In genomic region chr1:63305043-63305442, GRCh38 we compare ENCODE assay signal across 15 cellular contexts. TPM values are rescaled to one million over a fixed set of nuclear protein-coding genes. Genes with fewer than 3 reads are reported as not detected.
DNase-seq lines count a peak whose midpoint lies in the region; ATAC-seq and TF ChIP-seq lines count a peak whose summit lies in the region.
"Had no signal": no experiment of that assay in that cellular context is flagged by ENCODE, and none has a peak within 500 bp of the region (broad histone marks: within the 10 kb centered on the region; RNA-seq: fewer than 3 reads in every experiment).

No MANE protein-coding gene starts in this region.

- no peak for TF ChIP-seq POLR2A in thyroid gland (IDR thresholded peaks at IDR 0.05)

- H3K27ac Mint-ChIP-seq in WTC11, result peak overlapping the region; percentile 97
- H3K27ac Mint-ChIP-seq in T-helper 17 cell, result no peak overlapping the region
- H3K27ac Mint-ChIP-seq: CD4-positive, alpha-beta memory T cell; HFFc6 had no signal

- H3K27me3 ChIP-seq in HUES48 (ENCODE audit: control insufficient read depth, insufficient read depth, low read length) (no peaks in the 10 kb centered on the region), iPS-20b (ENCODE audit: insufficient read depth, low read length) (no peaks in the 10 kb centered on the region), colonic mucosa (peaks cover 7% of the 10 kb centered on the region), thyroid gland (no peaks in the 10 kb centered on the region)

- TF ChIP-seq CTCF in WTC11 (IDR thresholded peaks at IDR 0.05) (no peak), colonic mucosa (IDR thresholded peaks at IDR 0.05) (no peak), thyroid gland (IDR thresholded peaks at IDR 0.05) (no peak)

- H3K9me3 ChIP-seq in HUES48 (ENCODE audit: control insufficient read depth, insufficient read depth, low read length) (no peaks in the 10 kb centered on the region), iPS-20b (ENCODE audit: insufficient read depth, low read depth, low read length) (no peaks in the 10 kb centered on the region), colonic mucosa (no peaks in the 10 kb centered on the region), T-helper 17 cell (ENCODE audit: control insufficient read depth, low read length, poor library complexity, severe bottlenecking) (no peaks in the 10 kb centered on the region), thyroid gland (no peaks in the 10 kb centered on the region)

- H3K27ac ChIP-seq in HUES48 (ENCODE audit: low read depth, low read length) (peak overlapping the region; percentile 93), iPS-20b (ENCODE audit: low read length) (peak overlapping the region; percentile 93), colonic mucosa (no peak overlapping the region), thyroid gland (no peak overlapping the region)

- peaks cover 11% of the 10 kb centered on the region; the same call in 1 of the 2 replicates for H3K27me3 Mint-ChIP-seq in WTC11 (ENCODE audit: low read depth)
- peaks cover 43% of the 10 kb centered on the region for H3K27me3 Mint-ChIP-seq in T-helper 17 cell

- CTCF ChIA-PET in WTC11 (lab: Charles Lee), result interaction anchor here (1.1 to 2.6 kb wide), 2 partner anchors 12 to 22 kb away, joined by 3 to 14 read pairs; no protein-coding TSS in a partner anchor

- H3K36me3 Mint-ChIP-seq in WTC11 (peaks cover 13% of the 10 kb centered on the region), T-helper 17 cell (ENCODE audit: low read depth) (peaks cover 2% of the 10 kb centered on the region)
- H3K36me3 Mint-ChIP-seq: CD4-positive, alpha-beta memory T cell had no signal

- intact Hi-C loops in colonic mucosa (cut with DNase I), result no loop called here
- intact Hi-C loops in thyroid gland (cut with DNase I), result no loop called here

- ATAC-seq in WTC11 (peak; percentile 18), T-helper 17 cell (no peak)

- DNase-seq in WTC11 (ENCODE audit: low spot score) (no peak), colonic mucosa (no peak), T-helper 17 cell (no peak), thyroid gland (no peak)
- DNase-seq: C1 segment of cervical spinal cord; Calu3; CD4-positive, alpha-beta memory T cell; COR-L47; DMS53; DND-41; HFFc6 had no signal

- H3K9me3 Mint-ChIP-seq in WTC11, result peaks cover 12% of the 10 kb centered on the region

- POLR2A ChIA-PET in WTC11 (lab: Charles Lee), result no interaction called here

- H3K4me3 Mint-ChIP-seq in WTC11 (peak overlapping the region; percentile 49), T-helper 17 cell (no peak overlapping the region)
- H3K4me3 Mint-ChIP-seq: CD4-positive, alpha-beta memory T cell; HFFc6 had no signal

- peaks cover 27% of the 10 kb centered on the region for H3K4me1 ChIP-seq in HUES48 (ENCODE audit: control insufficient read depth, insufficient read depth, low read length)
- peaks cover 27% of the 10 kb centered on the region for H3K4me1 ChIP-seq in iPS-20b (ENCODE audit: insufficient read depth, low read length)
- no peaks in the 10 kb centered on the region for H3K4me1 ChIP-seq in colonic mucosa
- no peaks in the 10 kb centered on the region for H3K4me1 ChIP-seq in thyroid gland

- H3K4me3 ChIP-seq in HUES48 (ENCODE audit: low read depth, low read length) (peak overlapping the region; percentile 20; the same call in 1 of the 2 replicates), iPS-20b (ENCODE audit: low read length) (peak overlapping the region; percentile 31; the same call in 1 of the 2 replicates), colonic mucosa (no peak overlapping the region), thyroid gland (replicated peaks in 1 of 3) (no peak overlapping the region)
- H3K4me3 ChIP-seq: HAP-1 had no signal

- peaks cover 43% of the 10 kb centered on the region for H3K4me1 Mint-ChIP-seq in WTC11
- H3K4me1 Mint-ChIP-seq in T-helper 17 cell, result no peaks in the 10 kb centered on the region
- H3K4me1 Mint-ChIP-seq: CD4-positive, alpha-beta memory T cell had no signal

- H3K9ac ChIP-seq in HUES48 (ENCODE audit: low read depth, low read length), result no peak overlapping the region
- peak overlapping the region; percentile 46 for H3K9ac ChIP-seq in iPS-20b (ENCODE audit: low read depth, low read length)
- H3K9ac ChIP-seq in colonic mucosa (ENCODE audit: low read depth in 2 of 2, low read length in 2 of 2), result no peak overlapping the region

- no peaks in the 10 kb centered on the region for H3K36me3 ChIP-seq in HUES48 (ENCODE audit: control insufficient read depth, insufficient read depth, low read length)
- no peaks in the 10 kb centered on the region for H3K36me3 ChIP-seq in iPS-20b (ENCODE audit: insufficient read depth, low read depth, low read length)
- no peaks in the 10 kb centered on the region for H3K36me3 ChIP-seq in colonic mucosa
- H3K36me3 ChIP-seq in thyroid gland, result no peaks in the 10 kb centered on the region
- H3K36me3 ChIP-seq: HAP-1 had no signal

TF ChIP-seq in WTC11, 78 proteins besides CTCF, POLR2A, EP300 and RAD21:
- TF ChIP-seq, protein P1, sequence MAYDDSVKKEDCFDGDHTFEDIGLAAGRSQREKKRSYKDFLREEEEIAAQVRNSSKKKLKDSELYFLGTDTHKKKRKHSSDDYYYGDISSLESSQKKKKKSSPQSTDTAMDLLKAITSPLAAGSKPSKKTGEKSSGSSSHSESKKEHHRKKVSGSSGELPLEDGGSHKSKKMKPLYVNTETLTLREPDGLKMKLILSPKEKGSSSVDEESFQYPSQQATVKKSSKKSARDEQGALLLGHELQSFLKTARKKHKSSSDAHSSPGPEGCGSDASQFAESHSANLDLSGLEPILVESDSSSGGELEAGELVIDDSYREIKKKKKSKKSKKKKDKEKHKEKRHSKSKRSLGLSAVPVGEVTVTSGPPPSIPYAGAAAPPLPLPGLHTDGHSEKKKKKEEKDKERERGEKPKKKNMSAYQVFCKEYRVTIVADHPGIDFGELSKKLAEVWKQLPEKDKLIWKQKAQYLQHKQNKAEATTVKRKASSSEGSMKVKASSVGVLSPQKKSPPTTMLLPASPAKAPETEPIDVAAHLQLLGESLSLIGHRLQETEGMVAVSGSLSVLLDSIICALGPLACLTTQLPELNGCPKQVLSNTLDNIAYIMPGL (CRISPR knock-in tag; IDR thresholded peaks at IDR 0.05), result no peak
- no peak for TF ChIP-seq SMAD3 (CRISPR knock-in tag; IDR thresholded peaks at IDR 0.05; ENCODE audit: borderline replicate concordance)
- no peak for TF ChIP-seq GTF2I (CRISPR knock-in tag; conservative IDR thresholded peaks at IDR 0.05)
- no peak for TF ChIP-seq GABPB1 (CRISPR knock-in tag; IDR thresholded peaks at IDR 0.05)
- no peak for TF ChIP-seq NR2C2 (CRISPR knock-in tag; IDR thresholded peaks at IDR 0.05)
- TF ChIP-seq TP53 (CRISPR knock-in tag; IDR thresholded peaks at IDR 0.05), result no peak
- TF ChIP-seq, protein P2, sequence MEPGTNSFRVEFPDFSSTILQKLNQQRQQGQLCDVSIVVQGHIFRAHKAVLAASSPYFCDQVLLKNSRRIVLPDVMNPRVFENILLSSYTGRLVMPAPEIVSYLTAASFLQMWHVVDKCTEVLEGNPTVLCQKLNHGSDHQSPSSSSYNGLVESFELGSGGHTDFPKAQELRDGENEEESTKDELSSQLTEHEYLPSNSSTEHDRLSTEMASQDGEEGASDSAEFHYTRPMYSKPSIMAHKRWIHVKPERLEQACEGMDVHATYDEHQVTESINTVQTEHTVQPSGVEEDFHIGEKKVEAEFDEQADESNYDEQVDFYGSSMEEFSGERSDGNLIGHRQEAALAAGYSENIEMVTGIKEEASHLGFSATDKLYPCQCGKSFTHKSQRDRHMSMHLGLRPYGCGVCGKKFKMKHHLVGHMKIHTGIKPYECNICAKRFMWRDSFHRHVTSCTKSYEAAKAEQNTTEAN (CRISPR knock-in tag; IDR thresholded peaks at IDR 0.05), result no peak
- TF ChIP-seq TEAD1 (CRISPR knock-in tag; IDR thresholded peaks at IDR 0.05), result no peak
- TF ChIP-seq, protein P3, sequence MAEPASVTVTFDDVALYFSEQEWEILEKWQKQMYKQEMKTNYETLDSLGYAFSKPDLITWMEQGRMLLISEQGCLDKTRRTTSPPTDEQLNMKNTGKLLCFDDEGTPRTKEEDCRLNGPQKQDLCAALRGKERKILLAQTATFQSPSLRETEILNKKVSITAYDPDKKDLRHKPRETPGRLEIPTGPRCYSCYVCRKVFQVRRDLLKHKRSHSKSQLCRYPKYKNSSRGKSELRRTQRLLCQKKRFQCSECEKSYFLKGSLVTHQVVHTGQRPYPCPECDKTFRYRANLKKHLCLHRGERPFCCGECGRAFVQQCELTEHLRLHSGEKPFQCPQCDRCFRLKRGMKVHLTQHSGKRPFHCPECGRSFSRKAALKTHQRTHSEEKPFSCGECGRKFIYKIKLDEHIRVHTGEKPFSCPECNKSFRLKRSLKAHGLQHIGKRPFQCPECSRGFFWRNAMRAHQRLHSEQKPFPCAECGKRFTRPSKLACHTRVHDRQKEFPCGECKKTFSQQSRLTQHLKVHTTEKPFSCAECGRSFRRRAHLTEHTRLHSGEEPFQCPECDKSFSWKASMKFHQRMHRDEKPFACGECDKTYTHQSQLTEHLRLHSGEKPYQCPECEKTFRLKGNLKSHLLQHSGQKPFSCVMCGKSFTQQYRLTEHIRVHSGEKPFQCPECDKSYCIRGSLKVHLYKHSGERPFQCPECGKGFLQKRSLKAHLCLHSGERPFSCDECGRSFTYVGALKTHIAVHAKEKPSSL (CRISPR knock-in tag; conservative IDR thresholded peaks at IDR 0.05), result no peak
- TF ChIP-seq ATF1 (CRISPR knock-in tag; IDR thresholded peaks at IDR 0.05), result no peak
- no peak for TF ChIP-seq FOXJ3 (CRISPR knock-in tag; IDR thresholded peaks at IDR 0.05; ENCODE audit: borderline replicate concordance)
- TF ChIP-seq CREB1 (CRISPR knock-in tag; IDR thresholded peaks at IDR 0.05), result no peak
- TF ChIP-seq FOXP1 (CRISPR knock-in tag; IDR thresholded peaks at IDR 0.05; ENCODE audit: borderline replicate concordance), result no peak

RNA-seq across cellular contexts. Expression of gene FOXD3, which starts 17.3 kb away (rescaled TPM):
- 27.5 to 37.1 TPM (median 34.7 TPM) in 3 replicates for total RNA-seq in WTC11 (2021)
- total RNA-seq in colonic mucosa, result 1 to 10 TPM in 1 of 2 donors, under 1 TPM in 1; 0.35 to 1.0 TPM
- total RNA-seq in T-helper 17 cell, result not detected
- total RNA-seq in thyroid gland, result under 1 TPM in 1 of 4 donors, not detected in 3; 0.24 TPM
- total RNA-seq: A172; CD4-positive, alpha-beta memory T cell; HFFc6 had no signal

Comparison
In these comparisons a context has a peak if more than half of its experiments do, and no peak if none do; other contexts are left out.
1. H3K27ac ChIP-seq: peak in HUES48 (single experiment) and iPS-20b (single experiment); none in colonic mucosa (single experiment) and thyroid gland (0 of 3).
2. H3K4me3 ChIP-seq: peak in HUES48 (single experiment) and iPS-20b (single experiment); none in colonic mucosa (single experiment) and thyroid gland (0 of 3).
3. RNA of gene FOXD3, which starts 17.3 kb away (total RNA-seq): 27.5 to 37.1 TPM in WTC11; 0.35 to 1.0 TPM in colonic mucosa, not detected in T-helper 17 cell and 0.24 TPM in thyroid gland; every median in the first group is over 10 times any median in the second.